11 cellular contexts compared by ENCODE assay signal in genomic region chr1:12644829-12645228, GRCh38. TPM values are rescaled to one million over a fixed set of nuclear protein-coding genes. Genes with fewer than 3 reads are reported as not detected.
"Had no signal": no experiment of that assay in that cellular context is flagged by ENCODE, and none has a peak within 500 bp of the region (broad histone marks: within the 10 kb centered on the region; RNA-seq: fewer than 3 reads in every experiment).

No MANE protein-coding gene starts in this region.

- H2AFZ ChIP-seq: GM23248 had no signal

- H3K27ac ChIP-seq: GM23248, HL-60, KMS-11 had no signal

- H3K9ac ChIP-seq: GM23248, KMS-11 had no signal

- FAIRE-seq: H54 had no signal

- DNase-seq: GM23248, GOT3, H9, HCEC 1CT, HFFc6, IMR-90, KBM-7 had no signal

- H3K4me3 ChIP-seq: GM23248 had no signal

- H3K4me2 ChIP-seq: KMS-11 had no signal

RNA-seq across cellular contexts. Expression of gene AADACL4, which starts 0.9 kb away (rescaled TPM):
- total RNA-seq: GM23248, H9, HFFc6, HT1080, IMR-90 had no signal
- polyA plus RNA-seq: GM23248, IMR-90 had no signal

RNA-seq across cellular contexts. Expression of gene DHRS3, which starts 26.8 kb away (rescaled TPM):
- total RNA-seq: HT1080 had no signal
